Comparison of ENCODE assay signal across 29 cellular contexts in the genomic region with DNA sequence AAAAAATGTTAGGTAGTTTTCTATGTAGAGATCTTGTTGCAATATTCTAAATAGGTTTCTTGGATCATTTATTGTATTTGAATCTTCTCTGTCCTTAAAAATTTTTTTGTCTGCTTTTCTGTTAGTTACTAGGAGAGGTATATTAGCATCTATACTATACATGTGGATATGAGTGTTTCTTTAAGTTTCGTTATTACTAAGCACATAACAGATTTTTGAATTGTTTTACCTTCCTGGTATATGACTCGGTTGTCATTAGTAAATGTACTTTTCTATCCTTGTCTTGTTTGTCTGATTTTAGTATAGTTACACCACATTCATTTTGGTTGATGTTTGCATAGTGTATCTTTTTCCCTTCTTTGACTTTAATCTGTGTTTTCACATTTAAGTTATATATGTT.
"Had no signal": no experiment of that assay in that cellular context is flagged by ENCODE, and none has a peak within 500 bp of the region (broad histone marks: within the 10 kb centered on the region; RNA-seq: fewer than 3 reads in every experiment).

No MANE protein-coding gene starts in this region.

- H3K9ac ChIP-seq: parathyroid adenoma had no signal

- H2AFZ ChIP-seq: parathyroid adenoma had no signal

- H3K27me3 Mint-ChIP-seq: effector memory CD8-positive, alpha-beta T cell; naive B cell; natural killer cell treated with Interleukin-12 subunit alpha and Interleukin-12 subunit beta and Interleukin-15 and Interleukin-18, amount 100 ng/mL, for 72 hours; progenitor cell of endocrine pancreas had no signal

- H3K27ac ChIP-seq: esophagus squamous epithelium, heart right ventricle, left lung, parathyroid adenoma, right lobe of liver, transverse colon, upper lobe of right lung, uterus had no signal

- H3K4me1 ChIP-seq: esophagus squamous epithelium, heart right ventricle, left lung, parathyroid adenoma, right lobe of liver, transverse colon, upper lobe of right lung, uterus had no signal

- DNase-seq: cortex of kidney; effector memory CD8-positive, alpha-beta T cell; erythroblast; esophagus squamous epithelium; foreskin melanocyte; glutamatergic neuron; heart right ventricle; hippocampal formation; left cardiac atrium; left lung; mesenchymal stem cell; mucosa of descending colon; naive B cell; right lobe of liver; stimulated activated CD4-positive, alpha-beta T cell treated with anti-CD3 and anti-CD28 coated beads, Interleukin-12 subunit alpha, Interleukin-12 subunit beta, amount 100 ng/mL, for 4 hours; stimulated activated CD4-positive, alpha-beta T cell treated with anti-CD3 and anti-CD28 coated beads, Interleukin-1b, Interleukin-23, amount 100 ng/mL, for 48 hours; stimulated activated CD4-positive, alpha-beta T cell treated with anti-CD3 and anti-CD28 coated beads, Interleukin-4, amount 100 ng/mL, for 1 hour; stimulated activated CD8-positive, alpha-beta memory T cell treated with anti-CD3 and anti-CD28 coated beads, Interleukin-4, amount 100 ng/mL, for 48 hours; stimulated activated naive CD4-positive, alpha-beta T cell treated with Interleukin-2 at 50 U/mL for 16 hours; transverse colon; upper lobe of right lung; uterus had no signal

- H3K9me3 ChIP-seq: esophagus squamous epithelium, heart right ventricle, left lung, mucosa of descending colon, right lobe of liver, transverse colon, upper lobe of right lung, uterus had no signal

- H3K36me3 Mint-ChIP-seq: mesothelial cell of epicardium had no signal

- H3K36me3 ChIP-seq: right lobe of liver, transverse colon, uterus had no signal

- H3K4me3 Mint-ChIP-seq: effector memory CD8-positive, alpha-beta T cell; mesothelial cell of epicardium; naive B cell; natural killer cell treated with Interleukin-12 subunit alpha and Interleukin-12 subunit beta and Interleukin-15 and Interleukin-18, amount 100 ng/mL, for 72 hours; neural crest cell had no signal

- ATAC-seq: effector memory CD8-positive, alpha-beta T cell; heart right ventricle; left cardiac atrium; left lung; mucosa of descending colon; natural killer cell treated with Interleukin-12 subunit alpha and Interleukin-12 subunit beta and Interleukin-15 and Interleukin-18, amount 100 ng/mL, for 72 hours; right lobe of liver; upper lobe of right lung had no signal

- H3K4me1 Mint-ChIP-seq: naive B cell, neural crest cell had no signal

- H3K79me2 ChIP-seq: parathyroid adenoma had no signal

- H3K4me3 ChIP-seq: esophagus squamous epithelium, heart right ventricle, left lung, mucosa of descending colon, right lobe of liver, smooth muscle cell, transverse colon, upper lobe of right lung, uterus had no signal

- H3K4me2 ChIP-seq: smooth muscle cell had no signal

- FAIRE-seq: endometrium had no signal

- H3K27ac Mint-ChIP-seq: effector memory CD8-positive, alpha-beta T cell; mesothelial cell of epicardium; natural killer cell treated with Interleukin-12 subunit alpha and Interleukin-12 subunit beta and Interleukin-15 and Interleukin-18, amount 100 ng/mL, for 72 hours; progenitor cell of endocrine pancreas had no signal

- H3K27me3 ChIP-seq: esophagus squamous epithelium, heart right ventricle, left lung, right lobe of liver, transverse colon, upper lobe of right lung, uterus had no signal

- H3K9me3 Mint-ChIP-seq: effector memory CD8-positive, alpha-beta T cell; mesothelial cell of epicardium; naive B cell; natural killer cell treated with Interleukin-12 subunit alpha and Interleukin-12 subunit beta and Interleukin-15 and Interleukin-18, amount 100 ng/mL, for 72 hours; neural crest cell had no signal
